Comparison of ENCODE assay signal across 35 cellular contexts in genomic region chrX:57294961-57295360, GRCh38. TPM values are rescaled to one million over a fixed set of nuclear protein-coding genes. Genes with fewer than 3 reads are reported as not detected.
"Had no signal": no experiment of that assay in that cellular context is flagged by ENCODE, and none has a peak within 500 bp of the region (broad histone marks: within the 10 kb centered on the region; RNA-seq: fewer than 3 reads in every experiment).

No MANE protein-coding gene starts in this region.

- H3K4me3 Mint-ChIP-seq: activated CD4-positive, alpha-beta T cell treated with anti-CD3 and anti-CD28 coated beads for 36 hours; activated CD8-positive, alpha-beta T cell treated with anti-CD3 and anti-CD28 coated beads, Interleukin-2, amount 10 ng/mL, durations not matched to agents 7 days and 5 days; activated naive CD8-positive, alpha-beta T cell; activated naive CD8-positive, alpha-beta T cell treated with anti-CD3 and anti-CD28 coated beads, Interleukin-2, amount 50 U/mL, for 24 hours; activated T-cell treated with anti-CD3 and anti-CD28 coated beads, Interleukin-2, amount 50 U/mL, for 4 hours; brain; WTC11 had no signal

- H3K27me3 ChIP-seq: SJCRH30 had no signal

- H3K27ac ChIP-seq: SJCRH30, SK-N-MC had no signal

- H3K9me3 ChIP-seq: SJCRH30 had no signal

- H3K9me3 Mint-ChIP-seq: activated naive CD8-positive, alpha-beta T cell treated with anti-CD3 and anti-CD28 coated beads, Interleukin-2, amount 50 U/mL, for 24 hours; activated T-cell treated with anti-CD3 and anti-CD28 coated beads, Interleukin-2, amount 50 U/mL, for 4 hours had no signal

- DNase-seq: activated CD4-positive, alpha-beta T cell treated with anti-CD3 and anti-CD28 coated beads for 36 hours; activated CD4-positive, alpha-beta T cell treated with anti-CD3 and anti-CD28 coated beads, Interleukin-2, amount 50 U/mL, for 1 hour; activated gamma-delta T cell; activated naive CD4-positive, alpha-beta T cell treated with Interleukin-2 at 50 U/mL for 16 hours; activated naive CD8-positive, alpha-beta T cell treated with anti-CD3 and anti-CD28 coated beads, Interleukin-2, amount 50 U/mL, for 24 hours; activated T-cell treated with anti-CD3 and anti-CD28 coated beads, Interleukin-2, amount 50 U/mL, for 4 hours; anterior cingulate cortex; caudate nucleus; Kasumi-1; KBM-7; NCI-H1105; NCI-H1417 treated with DMSO at 0.1 percent for 48 hours; NCI-H187 treated with DMSO at 0.1 percent for 48 hours; NCI-H2081; NCI-H2171 treated with DMSO at 0.1 percent for 48 hours; NCI-H226; NCI-H446 treated with DMSO at 0.1 percent for 48 hours; NCI-H524; NCI-H69; NCI-H82; SHP77; SJCRH30 had no signal

- H3K4me3 ChIP-seq: SJCRH30, SK-N-MC had no signal

- ATAC-seq: activated CD4-positive, alpha-beta T cell treated with anti-CD3 and anti-CD28 coated beads for 36 hours; activated CD4-positive, CD25-positive, alpha-beta regulatory T cell treated with anti-CD3 and anti-CD28 coated beads, Interleukin-2, amount 50 U/mL, for 24 hours; activated CD8-positive, alpha-beta T cell treated with anti-CD3 and anti-CD28 coated beads, Interleukin-2, amount 10 ng/mL, durations not matched to agents 7 days and 5 days; activated naive CD8-positive, alpha-beta T cell treated with anti-CD3 and anti-CD28 coated beads, Interleukin-2, amount 50 U/mL, for 24 hours; activated T-cell treated with anti-CD3 and anti-CD28 coated beads, Interleukin-2, amount 50 U/mL, for 4 hours; Panc1; WTC11 had no signal

- FAIRE-seq: bronchial epithelial cell, colon, TTC549 had no signal

- H3K27me3 Mint-ChIP-seq: activated CD4-positive, alpha-beta T cell treated with anti-CD3 and anti-CD28 coated beads for 36 hours; activated naive CD8-positive, alpha-beta T cell; activated naive CD8-positive, alpha-beta T cell treated with anti-CD3 and anti-CD28 coated beads, Interleukin-2, amount 50 U/mL, for 24 hours; brain; IgD-negative memory B cell had no signal

- H3K27ac Mint-ChIP-seq: activated CD4-positive, alpha-beta T cell treated with anti-CD3 and anti-CD28 coated beads for 36 hours; activated CD8-positive, alpha-beta T cell treated with anti-CD3 and anti-CD28 coated beads, Interleukin-2, amount 10 ng/mL, durations not matched to agents 7 days and 5 days; activated naive CD8-positive, alpha-beta T cell; activated naive CD8-positive, alpha-beta T cell treated with anti-CD3 and anti-CD28 coated beads, Interleukin-2, amount 50 U/mL, for 24 hours; activated T-helper 2 cell treated with anti-CD3 and anti-CD28 coated beads, Interferon-gamma antibody, Interleukin-2, Interleukin-4, amounts not matched to agents 10 μg/mL and 5 μg/mL and 100 μg/mL, durations not matched to agents 14 hours and 24 hours and 36 hours; brain; IgD-negative memory B cell; WTC11 had no signal

- H3K4me1 Mint-ChIP-seq: brain, WTC11 had no signal

- H3K36me3 ChIP-seq: SJCRH30 had no signal

- H3K4me1 ChIP-seq: SJCRH30 had no signal

RNA-seq across cellular contexts. Expression of gene FAAH2, which starts 8.5 kb away (rescaled TPM):
- total RNA-seq: activated CD8-positive, alpha-beta T cell treated with anti-CD3 and anti-CD28 coated beads, Interleukin-2, amount 10 ng/mL, durations not matched to agents 7 days and 5 days; RPMI7951 had no signal
